23 cellular contexts compared by ENCODE assay signal in genomic region chr4:156560701-156561100, GRCh38.
A peak's percentile ranks its signal among the peaks of the same experiment; 100 is the strongest.
DNase-seq lines count a peak whose midpoint lies in the region; ATAC-seq and TF ChIP-seq lines count a peak whose summit lies in the region.
"Had no signal": no experiment of that assay in that cellular context is flagged by ENCODE, and none has a peak within 500 bp of the region (broad histone marks: within the 10 kb centered on the region; RNA-seq: fewer than 3 reads in every experiment).

No MANE protein-coding gene starts in this region.

- H3K4me3 Mint-ChIP-seq in activated naive CD4-positive, alpha-beta T cell treated with anti-CD3 and anti-CD28 coated beads, Interleukin-2, amount 10 ng/mL, durations not matched to agents 7 days and 5 days = no peak overlapping the region
- H3K4me3 Mint-ChIP-seq: activated CD4-positive, alpha-beta T cell treated with anti-CD3 and anti-CD28 coated beads, Interleukin-2, amount 10 ng/mL, durations not matched to agents 24 days and 14 days; naive B cell had no signal

- H3K27ac ChIP-seq in foreskin keratinocyte = no peak overlapping the region
- H3K27ac ChIP-seq in Peyer's patch = no peak overlapping the region
- H3K27ac ChIP-seq: ascending aorta, coronary artery, epithelial cell of prostate, skin epidermis had no signal

- H3K27me3 ChIP-seq in foreskin keratinocyte = no peaks in the 10 kb centered on the region
- H3K27me3 ChIP-seq in Peyer's patch = no peaks in the 10 kb centered on the region
- H3K27me3 ChIP-seq: ascending aorta had no signal

- DNase-seq in DMS53 (lab: John Stamatoyannopoulos, UW) (peak; percentile 82), HT1080 (ENCODE audit: low read depth) (peak; percentile 75), RPMI7951 (ENCODE audit: low read depth) (peak; percentile 53), foreskin keratinocyte (peak in 1 of 2 donors; percentile 34), Peyer's patch (no peak), D341Med (ENCODE audit: low spot score) (no peak)
- no peak for DNase-seq in activated naive CD4-positive, alpha-beta T cell treated with anti-CD3 and anti-CD28 coated beads, Interleukin-2, amount 10 ng/mL, durations not matched to agents 7 days and 5 days
- DNase-seq: activated CD4-positive, alpha-beta T cell treated with anti-CD3 and anti-CD28 coated beads, Interleukin-2, amount 10 ng/mL, durations not matched to agents 24 days and 14 days; activated naive CD4-positive, alpha-beta T cell treated with Interleukin-2 at 50 U/mL for 16 hours; activated T-cell treated with anti-CD3 and anti-CD28 coated beads for 4 hours; GOT3; naive B cell; NCI-H1694; NCI-H446 treated with DMSO at 0.1 percent for 48 hours; posterior cingulate gyrus; SK-N-SH; stimulated activated CD4-positive, alpha-beta T cell treated with anti-CD3 and anti-CD28 coated beads, Interleukin-4, amount 100 ng/mL, for 4 hours had no signal

- CTCF ChIA-PET in activated naive CD4-positive, alpha-beta T cell treated with anti-CD3 and anti-CD28 coated beads, Interleukin-2, amount 10 ng/mL, durations not matched to agents 7 days and 5 days (lab: Charles Lee) = no interaction called here

- peaks cover 2% of the 10 kb centered on the region for H3K9me3 Mint-ChIP-seq in activated naive CD4-positive, alpha-beta T cell treated with anti-CD3 and anti-CD28 coated beads, Interleukin-2, amount 10 ng/mL, durations not matched to agents 7 days and 5 days
- H3K9me3 Mint-ChIP-seq: activated CD4-positive, alpha-beta T cell treated with anti-CD3 and anti-CD28 coated beads, Interleukin-2, amount 10 ng/mL, durations not matched to agents 24 days and 14 days had no signal

- no peak for TF ChIP-seq CTCF in foreskin keratinocyte (conservative IDR thresholded peaks at IDR 0.05)
- no peak for TF ChIP-seq CTCF in Peyer's patch (IDR thresholded peaks at IDR 0.05)

- H3K4me1 ChIP-seq in foreskin keratinocyte (peaks cover 14% of the 10 kb centered on the region), Peyer's patch (no peaks in the 10 kb centered on the region)

- TF ChIP-seq POLR2A in Peyer's patch (IDR thresholded peaks at IDR 0.05) = no peak

- H3K36me3 ChIP-seq in Peyer's patch = no peaks in the 10 kb centered on the region
- H3K36me3 ChIP-seq: ascending aorta had no signal

- peak; percentile 55 for ATAC-seq in foreskin keratinocyte
- no peak for ATAC-seq in GM21367 (IDR thresholded peaks at IDR 0.05; ENCODE audit: unreplicated experiment)

- H3K9me3 ChIP-seq in Peyer's patch = no peaks in the 10 kb centered on the region
- H3K9me3 ChIP-seq: ascending aorta, SK-N-SH had no signal

- no peaks in the 10 kb centered on the region for H3K27me3 Mint-ChIP-seq in activated naive CD4-positive, alpha-beta T cell treated with anti-CD3 and anti-CD28 coated beads, Interleukin-2, amount 10 ng/mL, durations not matched to agents 7 days and 5 days
- H3K27me3 Mint-ChIP-seq: activated CD4-positive, alpha-beta T cell treated with anti-CD3 and anti-CD28 coated beads, Interleukin-2, amount 10 ng/mL, durations not matched to agents 24 days and 14 days; naive B cell had no signal

- H3K4me3 ChIP-seq in Peyer's patch = no peak overlapping the region
- H3K4me3 ChIP-seq: ascending aorta, coronary artery, lung, skin epidermis had no signal

- no peak overlapping the region for H3K27ac Mint-ChIP-seq in activated naive CD4-positive, alpha-beta T cell treated with anti-CD3 and anti-CD28 coated beads, Interleukin-2, amount 10 ng/mL, durations not matched to agents 7 days and 5 days
- H3K27ac Mint-ChIP-seq: activated CD4-positive, alpha-beta T cell treated with anti-CD3 and anti-CD28 coated beads, Interleukin-2, amount 10 ng/mL, durations not matched to agents 24 days and 14 days; naive B cell had no signal

- no peaks in the 10 kb centered on the region for H3K4me1 Mint-ChIP-seq in activated naive CD4-positive, alpha-beta T cell treated with anti-CD3 and anti-CD28 coated beads, Interleukin-2, amount 10 ng/mL, durations not matched to agents 7 days and 5 days
- H3K4me1 Mint-ChIP-seq: activated CD4-positive, alpha-beta T cell treated with anti-CD3 and anti-CD28 coated beads, Interleukin-2, amount 10 ng/mL, durations not matched to agents 24 days and 14 days; naive B cell had no signal

- H3K36me3 Mint-ChIP-seq in activated naive CD4-positive, alpha-beta T cell treated with anti-CD3 and anti-CD28 coated beads, Interleukin-2, amount 10 ng/mL, durations not matched to agents 7 days and 5 days = no peaks in the 10 kb centered on the region
- H3K36me3 Mint-ChIP-seq: naive B cell had no signal

Comparison
In these comparisons a context has a peak if more than half of its experiments do, and no peak if none do; other contexts are left out.
1. DNase-seq: peak in DMS53 (single experiment), HT1080 (single experiment) and RPMI7951 (single experiment); none in Peyer's patch (0 of 3), D341Med (single experiment) and activated naive CD4-positive, alpha-beta T cell treated with anti-CD3 and anti-CD28 coated beads, Interleukin-2, amount 10 ng/mL, durations not matched to agents 7 days and 5 days (single experiment).